25 cellular contexts compared by ENCODE assay signal in genomic region chr12:62282375-62282774, GRCh38. TPM values are rescaled to one million over a fixed set of nuclear protein-coding genes. Genes with fewer than 3 reads are reported as not detected.
DNase-seq lines count a peak whose midpoint lies in the region; ATAC-seq, FAIRE-seq and TF ChIP-seq lines count a peak whose summit lies in the region.
"Had no signal": no experiment of that assay in that cellular context is flagged by ENCODE, and none has a peak within 500 bp of the region (broad histone marks: within the 10 kb centered on the region; RNA-seq: fewer than 3 reads in every experiment).

No MANE protein-coding gene starts in this region.

- H3K79me2 ChIP-seq in KMS-11 (ENCODE audit: insufficient read depth, low read depth) (peaks cover 98% of the 10 kb centered on the region), GM12878 (ENCODE audit: control insufficient read depth, insufficient read depth, low read length) (peaks cover 96% of the 10 kb centered on the region)

- peaks cover 21% of the 10 kb centered on the region for H3K36me3 Mint-ChIP-seq in memory B cell

- CTCF ChIA-PET in GM12878 (lab: Yijun Ruan, JAX) = no interaction called here

- H3K9me3 Mint-ChIP-seq in memory B cell = peaks cover 3% of the 10 kb centered on the region
- H3K9me3 Mint-ChIP-seq: GM23338 had no signal

- no peak overlapping the region for H3K4me3 Mint-ChIP-seq in memory B cell
- H3K4me3 Mint-ChIP-seq: activated naive CD4-positive, alpha-beta T cell treated with anti-CD3 and anti-CD28 coated beads, Interleukin-2, amount 10 ng/mL, durations not matched to agents 7 days and 5 days; GM23338 had no signal

- TF ChIP-seq EP300 in GM12878 (IDR thresholded peaks at IDR 0.05; ENCODE audit: borderline replicate concordance in 1 of 2, control insufficient read depth in 1 of 2, low read depth in 2 of 2, low read length in 2 of 2) = no peak

- no peaks in the 10 kb centered on the region for H3K27me3 Mint-ChIP-seq in memory B cell
- H3K27me3 Mint-ChIP-seq: activated naive CD4-positive, alpha-beta T cell treated with anti-CD3 and anti-CD28 coated beads, Interleukin-2, amount 10 ng/mL, durations not matched to agents 7 days and 5 days; naive B cell had no signal

- H3K27ac ChIP-seq in KMS-11 = no peak overlapping the region
- H3K27ac ChIP-seq in GM12878 (ENCODE audit: control insufficient read depth, insufficient read depth) = no peak overlapping the region
- H3K27ac ChIP-seq: 22Rv1, esophagus squamous epithelium, pancreas, RWPE1, upper lobe of left lung, WERI-Rb-1 had no signal

- no peak for TF ChIP-seq POLR2A in GM12878 (IDR thresholded peaks at IDR 0.05; ENCODE audit: low read depth, low read length)

- H3K4me1 ChIP-seq in KMS-11 (ENCODE audit: low read depth, poor library complexity, severe bottlenecking) (peaks cover 36% of the 10 kb centered on the region), GM12878 (ENCODE audit: control insufficient read depth, insufficient read depth, low read length) (peaks cover 3% of the 10 kb centered on the region; the same call in 1 of the 2 replicates)

- H3K9ac ChIP-seq in KMS-11 = no peak overlapping the region
- H3K9ac ChIP-seq in GM12878 (ENCODE audit: control insufficient read depth, insufficient read depth, low read length) = no peak overlapping the region
- H3K9ac ChIP-seq: SK-N-SH had no signal

- no peak for TF ChIP-seq RAD21 in GM12878 (IDR thresholded peaks at IDR 0.05; ENCODE audit: insufficient read depth, low read depth, low read length)

- H3K27me3 ChIP-seq in KMS-11 (ENCODE audit: insufficient read depth, low read depth) (no peaks in the 10 kb centered on the region), GM12878 (replicated peaks in 1 of 2; ENCODE audit: control insufficient read depth in 2 of 2, insufficient read depth in 2 of 2, low read length in 1 of 2) (no peaks in the 10 kb centered on the region)
- H3K27me3 ChIP-seq: esophagus squamous epithelium, pancreas, upper lobe of left lung had no signal

- H3K4me2 ChIP-seq in KMS-11 (peak overlapping the region; percentile 19), GM12878 (ENCODE audit: control insufficient read depth, insufficient read depth) (peak overlapping the region; percentile 47)
- H3K4me2 ChIP-seq: GM23338, SK-N-SH had no signal

- intact Hi-C loops in GM12878 (cut with micrococcal nuclease; ENCODE audit: unreplicated experiment) = no loop called here

- H3K27ac Mint-ChIP-seq in memory B cell = peak overlapping the region; percentile 45
- H3K27ac Mint-ChIP-seq: activated naive CD4-positive, alpha-beta T cell treated with anti-CD3 and anti-CD28 coated beads, Interleukin-2, amount 10 ng/mL, durations not matched to agents 7 days and 5 days; GM23338; T-helper 2 cell treated with Interferon-gamma antibody and Interleukin-4, amounts not matched to agents 5 μg/mL and 100 μg/mL, for 36 hours had no signal

- peaks cover 40% of the 10 kb centered on the region for H3K4me1 Mint-ChIP-seq in memory B cell

- H4K20me1 ChIP-seq in KMS-11 (ENCODE audit: insufficient read depth) = peaks cover 35% of the 10 kb centered on the region
- no peaks in the 10 kb centered on the region for H4K20me1 ChIP-seq in GM12878 (ENCODE audit: control insufficient read depth, insufficient read depth)

- ATAC-seq in GM12878 = peak; percentile 51
- ATAC-seq in memory B cell (ENCODE audit: low read depth) = no peak
- ATAC-seq in GM18858 (IDR thresholded peaks at IDR 0.05; ENCODE audit: unreplicated experiment) = no peak
- no peak for ATAC-seq in GM18519 (IDR thresholded peaks at IDR 0.05; ENCODE audit: low FRiP score, unreplicated experiment)
- ATAC-seq: GM23338, pancreas, right cardiac atrium had no signal

- no peak for FAIRE-seq in GM12878 (lab: Jason Lieb, UNC)
- FAIRE-seq: pancreas had no signal

- H3K4me3 ChIP-seq in KMS-11 (IDR thresholded peaks at IDR 0.05; ENCODE audit: insufficient read depth, low read depth, low read length) = no peak overlapping the region
- H3K4me3 ChIP-seq in GM12878 = no peak overlapping the region
- H3K4me3 ChIP-seq: esophagus squamous epithelium, GM23338, pancreas, upper lobe of left lung had no signal

- TF ChIP-seq CTCF in KMS-11 (conservative IDR thresholded peaks at IDR 0.05; ENCODE audit: low read depth, low read length) = no peak
- no peak for TF ChIP-seq CTCF in GM12878 (IDR thresholded peaks at IDR 0.05 in 2 of 3, conservative IDR thresholded peaks at IDR 0.05 in 1 of 3; ENCODE audit: control insufficient read depth in 2 of 3, extremely low read depth in 1 of 3, insufficient read depth in 1 of 3, low read depth in 3 of 3, low read length in 3 of 3)

- in situ Hi-C loops in GM12878 (cut with MboI) = no loop called here

- POLR2A ChIA-PET in GM12878 (lab: Charles Lee) = interaction anchor here (0.6 to 0.9 kb wide), 2 partner anchors 15 to 48 kb away, joined by 3 to 4 read pairs; no protein-coding TSS in a partner anchor

- BruUV-seq in GM12878 (replicated peaks; lab: Mats Ljungman, UMichigan) = no TSS peak

- SMC1A ChIA-PET in GM12878 (lab: Charles Lee; ENCODE audit: uncharacterized antibody, unreplicated experiment) = interaction anchor here (1.2 kb wide), 2 partner anchors 8 to 42 kb away, joined by 3 to 4 read pairs; no protein-coding TSS in a partner anchor

- H3K9me3 ChIP-seq in GM12878 (replicated peaks; ENCODE audit: control insufficient read depth, insufficient read depth, low read length) = peaks cover 11% of the 10 kb centered on the region
- H3K9me3 ChIP-seq: esophagus squamous epithelium, pancreas, SK-N-SH, upper lobe of left lung had no signal

- H2AFZ ChIP-seq in KMS-11 (ENCODE audit: low read depth) (no peak overlapping the region), GM12878 (ENCODE audit: control insufficient read depth, low read depth, low read length) (no peak overlapping the region)
- H2AFZ ChIP-seq: GM23338 had no signal

- DNase-seq in NCI-H2107 treated with DMSO at 0.1 percent for 48 hours (lab: John Stamatoyannopoulos, UW; ENCODE audit: unreplicated experiment) = peak; percentile 11
- no peak for DNase-seq in NCI-H2107 (lab: John Stamatoyannopoulos, UW)
- DNase-seq in GM12878 (ENCODE audit: low read depth, low spot score) = no peak
- DNase-seq in memory B cell (ENCODE audit: low spot score in 2 of 2) = no peak
- DNase-seq in GM03348 (ENCODE audit: low spot score) = no peak
- DNase-seq: activated CD4-positive, alpha-beta T cell treated with anti-CD3 and anti-CD28 coated beads, Interleukin-2, amount 50 U/mL, for 48 hours; activated naive CD4-positive, alpha-beta T cell treated with anti-CD3 and anti-CD28 coated beads, Interleukin-2, amount 10 ng/mL, durations not matched to agents 7 days and 5 days; AML-193; effector memory CD4-positive, alpha-beta T cell; esophagus squamous epithelium; naive B cell; NCI-H1105 treated with DMSO at 0.1 percent for 48 hours; NCI-H524 treated with DMSO at 0.1 percent for 48 hours; pancreas; right cardiac atrium; SK-N-SH; upper lobe of left lung; WERI-Rb-1 had no signal

- H3K36me3 ChIP-seq in KMS-11 (ENCODE audit: insufficient read depth) (no peaks in the 10 kb centered on the region), GM12878 (ENCODE audit: control insufficient read depth in 2 of 2, insufficient read depth in 2 of 2, low read length in 1 of 2) (peaks cover 0 to 5% of the 10 kb centered on the region in 2 experiments; a peak in 1 of 4 replicates)
- H3K36me3 ChIP-seq: esophagus squamous epithelium, pancreas, upper lobe of left lung, WERI-Rb-1 had no signal

- RAD21 ChIA-PET in GM12878 (lab: Charles Lee; ENCODE audit: unreplicated experiment) = interaction anchor here (3.9 kb wide), 1 partner anchor 16 kb away, joined by 21 read pairs; no protein-coding TSS in a partner anchor

TF ChIP-seq in GM12878, 131 proteins besides CTCF, POLR2A, EP300 and RAD21:
- no peak for TF ChIP-seq POU2F2 (IDR thresholded peaks at IDR 0.05; ENCODE audit: borderline replicate concordance, low read depth, low read length)
- no peak for TF ChIP-seq EED (IDR thresholded peaks at IDR 0.05; ENCODE audit: low read depth)
- TF ChIP-seq SMAD5 (IDR thresholded peaks at IDR 0.05; ENCODE audit: low read depth) = no peak
- TF ChIP-seq CREB1 (IDR thresholded peaks at IDR 0.05; ENCODE audit: low read depth) = peak; percentile 45; the same call in 1 of the 2 replicates

RNA-seq across cellular contexts. Expression of gene USP15, which starts 22.2 kb away (rescaled TPM):
- 366 and 383 TPM in 2 replicates for total RNA-seq in GM12878 (2013; cell fraction: nucleolus; rRNA removed)
- 71.4 and 91.5 TPM in 2 replicates for total RNA-seq in GM12878 (2014; rRNA removed)
- 94.0 and 95.5 TPM in 2 replicates for total RNA-seq in GM12878 (2014; rRNA removed; fragmentation: Illumina TruSeq; extraction: Trizol)
- 84.8 and 85.1 TPM in 2 replicates for total RNA-seq in GM12878 (2021)
- polyA plus RNA-seq in GM12878 (2011; ENCODE audit: low read depth) = 22.0 TPM
- 91.3 and 136 TPM in 2 replicates for polyA plus RNA-seq in GM12878 (2011; rRNA removed)
- 27.6 and 30.7 TPM in 2 replicates for polyA plus RNA-seq in GM12878 (2011; cell fraction: cytosol; rRNA removed)
- 135 and 186 TPM in 2 replicates for polyA plus RNA-seq in GM12878 (2011; cell fraction: nucleus; rRNA removed)
- 45.7 and 49.5 TPM in 2 replicates for polyA plus RNA-seq in GM12878 (2012)
- polyA plus RNA-seq in GM12878 (2014; fragmentation: Illumina TruSeq; extraction: Trizol) = 87.2 and 116 TPM in 2 replicates
- 100 to 1,000 TPM in 1 of 2 experiments, 10 to 100 TPM in 1; 89.1 to 101 TPM for polyA plus RNA-seq in GM12878 (2014; fragmentation: Nextera tagmentation; extraction: Ambion mirVana)
- polyA plus RNA-seq in GM12878 (2014; rRNA removed) = 57.6 and 59.8 TPM in 2 replicates
- 10 to 100 TPM; 95.5 to 96.5 TPM for polyA plus RNA-seq in GM12878 (2016; fragmentation: Nextera tagmentation; extraction: Ambion mirVana)
- polyA minus RNA-seq in GM12878 (2011; rRNA and poly(A)+ RNA removed) = 107 and 196 TPM in 2 replicates
- polyA minus RNA-seq in GM12878 (2011; cell fraction: cytosol; rRNA and poly(A)+ RNA removed) = 19.4 and 22.5 TPM in 2 replicates
- 248 and 344 TPM in 2 replicates for polyA minus RNA-seq in GM12878 (2011; cell fraction: nucleus; rRNA and poly(A)+ RNA removed)
